In the genomic region with DNA sequence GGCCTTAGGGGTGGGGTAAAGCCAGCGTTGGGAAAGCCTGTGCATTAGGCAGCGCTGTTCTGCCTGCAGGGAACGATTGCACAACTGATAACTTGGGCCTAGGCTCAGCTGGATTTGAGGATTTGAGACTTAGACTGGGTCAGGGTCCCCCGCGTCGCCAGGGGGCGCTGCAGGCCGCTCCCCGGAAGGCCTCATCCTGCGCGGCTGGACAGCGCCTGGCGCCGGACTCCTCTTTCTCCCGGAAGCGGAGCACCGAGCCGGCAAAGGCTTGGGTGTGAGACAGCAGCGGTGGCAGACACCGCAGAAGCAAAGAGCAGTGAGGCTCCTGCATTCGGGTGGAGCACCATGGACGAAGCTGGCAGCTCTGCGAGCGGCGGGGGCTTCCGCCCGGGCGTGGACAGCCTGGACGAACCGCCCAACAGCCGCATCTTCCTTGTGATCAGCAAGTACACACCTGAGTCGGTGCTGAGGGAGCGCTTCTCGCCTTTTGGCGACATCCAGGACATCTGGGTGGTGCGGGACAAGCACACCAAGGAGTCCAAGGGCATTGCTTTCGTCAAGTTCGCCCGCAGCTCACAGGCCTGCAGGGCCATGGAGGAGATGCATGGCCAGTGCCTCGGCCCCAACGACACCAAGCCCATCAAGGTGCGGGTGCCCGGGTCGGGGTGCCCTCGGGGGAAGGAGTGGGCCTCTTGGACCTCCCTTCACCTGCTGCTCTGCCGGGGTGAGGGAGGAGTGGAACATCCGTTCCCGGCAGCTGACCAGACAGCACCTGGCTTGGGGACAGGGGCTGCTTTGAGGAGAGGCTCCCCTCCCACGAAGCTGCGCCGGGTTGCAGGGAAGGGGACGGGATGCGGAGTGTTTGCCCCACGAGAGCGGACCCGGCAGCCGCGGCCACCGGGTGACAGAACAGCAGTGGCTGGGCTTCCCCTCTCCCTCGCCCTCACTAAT, we compare ENCODE assay signal across 1 cellular context.
TF ChIP-seq lines count a peak whose summit lies in the region.

A gene with protein sequence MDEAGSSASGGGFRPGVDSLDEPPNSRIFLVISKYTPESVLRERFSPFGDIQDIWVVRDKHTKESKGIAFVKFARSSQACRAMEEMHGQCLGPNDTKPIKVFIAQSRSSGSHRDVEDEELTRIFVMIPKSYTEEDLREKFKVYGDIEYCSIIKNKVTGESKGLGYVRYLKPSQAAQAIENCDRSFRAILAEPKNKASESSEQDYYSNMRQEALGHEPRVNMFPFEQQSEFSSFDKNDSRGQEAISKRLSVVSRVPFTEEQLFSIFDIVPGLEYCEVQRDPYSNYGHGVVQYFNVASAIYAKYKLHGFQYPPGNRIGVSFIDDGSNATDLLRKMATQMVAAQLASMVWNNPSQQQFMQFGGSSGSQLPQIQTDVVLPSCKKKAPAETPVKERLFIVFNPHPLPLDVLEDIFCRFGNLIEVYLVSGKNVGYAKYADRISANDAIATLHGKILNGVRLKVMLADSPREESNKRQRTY (plus strand): TSS at position 236 of the 951 bp plus-strand sequence. CDS start 110 bp downstream, at position 346.

TF ChIP-seq in HepG2, 621 proteins besides CTCF, POLR2A, EP300 and RAD21 (continued from another document and continues in another):
- TF ChIP-seq, protein P1, sequence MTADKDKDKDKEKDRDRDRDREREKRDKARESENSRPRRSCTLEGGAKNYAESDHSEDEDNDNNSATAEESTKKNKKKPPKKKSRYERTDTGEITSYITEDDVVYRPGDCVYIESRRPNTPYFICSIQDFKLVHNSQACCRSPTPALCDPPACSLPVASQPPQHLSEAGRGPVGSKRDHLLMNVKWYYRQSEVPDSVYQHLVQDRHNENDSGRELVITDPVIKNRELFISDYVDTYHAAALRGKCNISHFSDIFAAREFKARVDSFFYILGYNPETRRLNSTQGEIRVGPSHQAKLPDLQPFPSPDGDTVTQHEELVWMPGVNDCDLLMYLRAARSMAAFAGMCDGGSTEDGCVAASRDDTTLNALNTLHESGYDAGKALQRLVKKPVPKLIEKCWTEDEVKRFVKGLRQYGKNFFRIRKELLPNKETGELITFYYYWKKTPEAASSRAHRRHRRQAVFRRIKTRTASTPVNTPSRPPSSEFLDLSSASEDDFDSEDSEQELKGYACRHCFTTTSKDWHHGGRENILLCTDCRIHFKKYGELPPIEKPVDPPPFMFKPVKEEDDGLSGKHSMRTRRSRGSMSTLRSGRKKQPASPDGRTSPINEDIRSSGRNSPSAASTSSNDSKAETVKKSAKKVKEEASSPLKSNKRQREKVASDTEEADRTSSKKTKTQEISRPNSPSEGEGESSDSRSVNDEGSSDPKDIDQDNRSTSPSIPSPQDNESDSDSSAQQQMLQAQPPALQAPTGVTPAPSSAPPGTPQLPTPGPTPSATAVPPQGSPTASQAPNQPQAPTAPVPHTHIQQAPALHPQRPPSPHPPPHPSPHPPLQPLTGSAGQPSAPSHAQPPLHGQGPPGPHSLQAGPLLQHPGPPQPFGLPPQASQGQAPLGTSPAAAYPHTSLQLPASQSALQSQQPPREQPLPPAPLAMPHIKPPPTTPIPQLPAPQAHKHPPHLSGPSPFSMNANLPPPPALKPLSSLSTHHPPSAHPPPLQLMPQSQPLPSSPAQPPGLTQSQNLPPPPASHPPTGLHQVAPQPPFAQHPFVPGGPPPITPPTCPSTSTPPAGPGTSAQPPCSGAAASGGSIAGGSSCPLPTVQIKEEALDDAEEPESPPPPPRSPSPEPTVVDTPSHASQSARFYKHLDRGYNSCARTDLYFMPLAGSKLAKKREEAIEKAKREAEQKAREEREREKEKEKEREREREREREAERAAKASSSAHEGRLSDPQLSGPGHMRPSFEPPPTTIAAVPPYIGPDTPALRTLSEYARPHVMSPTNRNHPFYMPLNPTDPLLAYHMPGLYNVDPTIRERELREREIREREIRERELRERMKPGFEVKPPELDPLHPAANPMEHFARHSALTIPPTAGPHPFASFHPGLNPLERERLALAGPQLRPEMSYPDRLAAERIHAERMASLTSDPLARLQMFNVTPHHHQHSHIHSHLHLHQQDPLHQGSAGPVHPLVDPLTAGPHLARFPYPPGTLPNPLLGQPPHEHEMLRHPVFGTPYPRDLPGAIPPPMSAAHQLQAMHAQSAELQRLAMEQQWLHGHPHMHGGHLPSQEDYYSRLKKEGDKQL (CRISPR knock-in tag; IDR thresholded peaks at IDR 0.05; ENCODE audit: low read depth) = no peak
- TF ChIP-seq RBAK (CRISPR knock-in tag; IDR thresholded peaks at IDR 0.05) (no peak; the same call in 1 of the 2 replicates), DR1 (CRISPR knock-in tag; IDR thresholded peaks at IDR 0.05) (peak; percentile 95), ZSCAN29 (CRISPR knock-in tag; conservative IDR thresholded peaks at IDR 0.05) (peak; percentile 92), STAG1 (CRISPR knock-in tag; IDR thresholded peaks at IDR 0.05) (peak; percentile 75), ZNF569 (CRISPR knock-in tag; IDR thresholded peaks at IDR 0.05; ENCODE audit: borderline replicate concordance) (no peak; the same call in 1 of the 2 replicates), ZBTB7A (CRISPR knock-in tag; IDR thresholded peaks at IDR 0.05) (peak; percentile 58), ZFP36L2 (CRISPR knock-in tag; IDR thresholded peaks at IDR 0.05) (0 out of 2 replicates have a peak, but pooled peaks have one; percentile 42), ZNF235 (CRISPR knock-in tag; IDR thresholded peaks at IDR 0.05; ENCODE audit: borderline replicate concordance) (peak; percentile 86), ZMYM4 (CRISPR knock-in tag; IDR thresholded peaks at IDR 0.05) (peak; percentile 100), BCL6 (CRISPR knock-in tag; IDR thresholded peaks at IDR 0.05) (peak; percentile 70), GATAD1 (CRISPR knock-in tag; IDR thresholded peaks at IDR 0.05) (peak; percentile 94), ZNF121 (CRISPR knock-in tag; IDR thresholded peaks at IDR 0.05) (0 out of 2 replicates have a peak, but pooled peaks have one; percentile 6), THYN1 (CRISPR knock-in tag; IDR thresholded peaks at IDR 0.05; ENCODE audit: borderline replicate concordance, low read depth) (0 out of 2 replicates have a peak, but pooled peaks have one; percentile 48), HES4 (CRISPR knock-in tag; IDR thresholded peaks at IDR 0.05; ENCODE audit: borderline replicate concordance) (0 out of 2 replicates have a peak, but pooled peaks have one; percentile 72), POLR2AphosphoS2 (IDR thresholded peaks at IDR 0.05; ENCODE audit: low read depth, low read length) (no peak), RFX3 (CRISPR knock-in tag; IDR thresholded peaks at IDR 0.05) (no peak), RAD51 (IDR thresholded peaks at IDR 0.05; ENCODE audit: borderline replicate concordance) (no peak), ZNF136 (CRISPR knock-in tag; IDR thresholded peaks at IDR 0.05; ENCODE audit: low read depth) (peak; percentile 62; the same call in 1 of the 2 replicates), SMARCE1 (IDR thresholded peaks at IDR 0.05; ENCODE audit: borderline replicate concordance) (no peak)
- TF ChIP-seq, protein P2, sequence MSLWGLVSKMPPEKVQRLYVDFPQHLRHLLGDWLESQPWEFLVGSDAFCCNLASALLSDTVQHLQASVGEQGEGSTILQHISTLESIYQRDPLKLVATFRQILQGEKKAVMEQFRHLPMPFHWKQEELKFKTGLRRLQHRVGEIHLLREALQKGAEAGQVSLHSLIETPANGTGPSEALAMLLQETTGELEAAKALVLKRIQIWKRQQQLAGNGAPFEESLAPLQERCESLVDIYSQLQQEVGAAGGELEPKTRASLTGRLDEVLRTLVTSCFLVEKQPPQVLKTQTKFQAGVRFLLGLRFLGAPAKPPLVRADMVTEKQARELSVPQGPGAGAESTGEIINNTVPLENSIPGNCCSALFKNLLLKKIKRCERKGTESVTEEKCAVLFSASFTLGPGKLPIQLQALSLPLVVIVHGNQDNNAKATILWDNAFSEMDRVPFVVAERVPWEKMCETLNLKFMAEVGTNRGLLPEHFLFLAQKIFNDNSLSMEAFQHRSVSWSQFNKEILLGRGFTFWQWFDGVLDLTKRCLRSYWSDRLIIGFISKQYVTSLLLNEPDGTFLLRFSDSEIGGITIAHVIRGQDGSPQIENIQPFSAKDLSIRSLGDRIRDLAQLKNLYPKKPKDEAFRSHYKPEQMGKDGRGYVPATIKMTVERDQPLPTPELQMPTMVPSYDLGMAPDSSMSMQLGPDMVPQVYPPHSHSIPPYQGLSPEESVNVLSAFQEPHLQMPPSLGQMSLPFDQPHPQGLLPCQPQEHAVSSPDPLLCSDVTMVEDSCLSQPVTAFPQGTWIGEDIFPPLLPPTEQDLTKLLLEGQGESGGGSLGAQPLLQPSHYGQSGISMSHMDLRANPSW (CRISPR knock-in tag; IDR thresholded peaks at IDR 0.05; ENCODE audit: borderline replicate concordance) = peak; percentile 93; the same call in 1 of the 2 replicates
- TF ChIP-seq, protein P3, sequence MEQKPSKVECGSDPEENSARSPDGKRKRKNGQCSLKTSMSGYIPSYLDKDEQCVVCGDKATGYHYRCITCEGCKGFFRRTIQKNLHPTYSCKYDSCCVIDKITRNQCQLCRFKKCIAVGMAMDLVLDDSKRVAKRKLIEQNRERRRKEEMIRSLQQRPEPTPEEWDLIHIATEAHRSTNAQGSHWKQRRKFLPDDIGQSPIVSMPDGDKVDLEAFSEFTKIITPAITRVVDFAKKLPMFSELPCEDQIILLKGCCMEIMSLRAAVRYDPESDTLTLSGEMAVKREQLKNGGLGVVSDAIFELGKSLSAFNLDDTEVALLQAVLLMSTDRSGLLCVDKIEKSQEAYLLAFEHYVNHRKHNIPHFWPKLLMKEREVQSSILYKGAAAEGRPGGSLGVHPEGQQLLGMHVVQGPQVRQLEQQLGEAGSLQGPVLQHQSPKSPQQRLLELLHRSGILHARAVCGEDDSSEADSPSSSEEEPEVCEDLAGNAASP (CRISPR knock-in tag; IDR thresholded peaks at IDR 0.05; ENCODE audit: borderline replicate concordance) = peak; percentile 80; the same call in 1 of the 2 replicates
- TF ChIP-seq, protein P4, sequence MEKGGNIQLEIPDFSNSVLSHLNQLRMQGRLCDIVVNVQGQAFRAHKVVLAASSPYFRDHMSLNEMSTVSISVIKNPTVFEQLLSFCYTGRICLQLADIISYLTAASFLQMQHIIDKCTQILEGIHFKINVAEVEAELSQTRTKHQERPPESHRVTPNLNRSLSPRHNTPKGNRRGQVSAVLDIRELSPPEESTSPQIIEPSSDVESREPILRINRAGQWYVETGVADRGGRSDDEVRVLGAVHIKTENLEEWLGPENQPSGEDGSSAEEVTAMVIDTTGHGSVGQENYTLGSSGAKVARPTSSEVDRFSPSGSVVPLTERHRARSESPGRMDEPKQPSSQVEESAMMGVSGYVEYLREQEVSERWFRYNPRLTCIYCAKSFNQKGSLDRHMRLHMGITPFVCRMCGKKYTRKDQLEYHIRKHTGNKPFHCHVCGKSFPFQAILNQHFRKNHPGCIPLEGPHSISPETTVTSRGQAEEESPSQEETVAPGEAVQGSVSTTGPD (CRISPR knock-in tag; IDR thresholded peaks at IDR 0.05) = peak; percentile 78
- TF ChIP-seq, protein P5, sequence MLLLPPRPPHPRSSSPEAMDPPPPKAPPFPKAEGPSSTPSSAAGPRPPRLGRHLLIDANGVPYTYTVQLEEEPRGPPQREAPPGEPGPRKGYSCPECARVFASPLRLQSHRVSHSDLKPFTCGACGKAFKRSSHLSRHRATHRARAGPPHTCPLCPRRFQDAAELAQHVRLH (CRISPR knock-in tag; IDR thresholded peaks at IDR 0.05; ENCODE audit: borderline replicate concordance, low read depth) = peak; percentile 99
- TF ChIP-seq, protein P6, sequence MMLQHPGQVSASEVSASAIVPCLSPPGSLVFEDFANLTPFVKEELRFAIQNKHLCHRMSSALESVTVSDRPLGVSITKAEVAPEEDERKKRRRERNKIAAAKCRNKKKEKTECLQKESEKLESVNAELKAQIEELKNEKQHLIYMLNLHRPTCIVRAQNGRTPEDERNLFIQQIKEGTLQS (CRISPR knock-in tag; IDR thresholded peaks at IDR 0.05) = no peak; the same call in 1 of the 2 replicates
- TF ChIP-seq, protein P7, sequence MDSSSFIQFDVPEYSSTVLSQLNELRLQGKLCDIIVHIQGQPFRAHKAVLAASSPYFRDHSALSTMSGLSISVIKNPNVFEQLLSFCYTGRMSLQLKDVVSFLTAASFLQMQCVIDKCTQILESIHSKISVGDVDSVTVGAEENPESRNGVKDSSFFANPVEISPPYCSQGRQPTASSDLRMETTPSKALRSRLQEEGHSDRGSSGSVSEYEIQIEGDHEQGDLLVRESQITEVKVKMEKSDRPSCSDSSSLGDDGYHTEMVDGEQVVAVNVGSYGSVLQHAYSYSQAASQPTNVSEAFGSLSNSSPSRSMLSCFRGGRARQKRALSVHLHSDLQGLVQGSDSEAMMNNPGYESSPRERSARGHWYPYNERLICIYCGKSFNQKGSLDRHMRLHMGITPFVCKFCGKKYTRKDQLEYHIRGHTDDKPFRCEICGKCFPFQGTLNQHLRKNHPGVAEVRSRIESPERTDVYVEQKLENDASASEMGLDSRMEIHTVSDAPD (CRISPR knock-in tag; IDR thresholded peaks at IDR 0.05) = peak; percentile 94; the same call in 1 of the 2 replicates
- TF ChIP-seq, protein P8, sequence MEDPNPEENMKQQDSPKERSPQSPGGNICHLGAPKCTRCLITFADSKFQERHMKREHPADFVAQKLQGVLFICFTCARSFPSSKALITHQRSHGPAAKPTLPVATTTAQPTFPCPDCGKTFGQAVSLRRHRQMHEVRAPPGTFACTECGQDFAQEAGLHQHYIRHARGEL (CRISPR knock-in tag; IDR thresholded peaks at IDR 0.05) = 0 out of 2 replicates have a peak, but pooled peaks have one; percentile 13
- TF ChIP-seq, protein P9, sequence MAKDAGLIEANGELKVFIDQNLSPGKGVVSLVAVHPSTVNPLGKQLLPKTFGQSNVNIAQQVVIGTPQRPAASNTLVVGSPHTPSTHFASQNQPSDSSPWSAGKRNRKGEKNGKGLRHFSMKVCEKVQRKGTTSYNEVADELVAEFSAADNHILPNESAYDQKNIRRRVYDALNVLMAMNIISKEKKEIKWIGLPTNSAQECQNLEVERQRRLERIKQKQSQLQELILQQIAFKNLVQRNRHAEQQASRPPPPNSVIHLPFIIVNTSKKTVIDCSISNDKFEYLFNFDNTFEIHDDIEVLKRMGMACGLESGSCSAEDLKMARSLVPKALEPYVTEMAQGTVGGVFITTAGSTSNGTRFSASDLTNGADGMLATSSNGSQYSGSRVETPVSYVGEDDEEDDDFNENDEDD (CRISPR knock-in tag; IDR thresholded peaks at IDR 0.05; ENCODE audit: borderline replicate concordance) = peak; percentile 90
- TF ChIP-seq, protein P10, sequence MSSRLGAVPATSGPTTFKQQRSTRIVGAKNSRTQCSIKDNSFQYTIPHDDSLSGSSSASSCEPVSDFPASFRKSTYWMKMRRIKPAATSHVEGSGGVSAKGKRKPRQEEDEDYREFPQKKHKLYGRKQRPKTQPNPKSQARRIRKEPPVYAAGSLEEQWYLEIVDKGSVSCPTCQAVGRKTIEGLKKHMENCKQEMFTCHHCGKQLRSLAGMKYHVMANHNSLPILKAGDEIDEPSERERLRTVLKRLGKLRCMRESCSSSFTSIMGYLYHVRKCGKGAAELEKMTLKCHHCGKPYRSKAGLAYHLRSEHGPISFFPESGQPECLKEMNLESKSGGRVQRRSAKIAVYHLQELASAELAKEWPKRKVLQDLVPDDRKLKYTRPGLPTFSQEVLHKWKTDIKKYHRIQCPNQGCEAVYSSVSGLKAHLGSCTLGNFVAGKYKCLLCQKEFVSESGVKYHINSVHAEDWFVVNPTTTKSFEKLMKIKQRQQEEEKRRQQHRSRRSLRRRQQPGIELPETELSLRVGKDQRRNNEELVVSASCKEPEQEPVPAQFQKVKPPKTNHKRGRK (CRISPR knock-in tag; IDR thresholded peaks at IDR 0.05) = peak; percentile 72; the same call in 1 of the 2 replicates
